Comparison of ENCODE assay signal across 8 cellular contexts in genomic region chr1:101221945-101222429, GRCh38. TPM values are rescaled to one million over a fixed set of nuclear protein-coding genes. Genes with fewer than 3 reads are reported as not detected.
DNase-seq lines count a peak whose midpoint lies in the region; ATAC-seq and FAIRE-seq lines count a peak whose summit lies in the region.

No MANE protein-coding gene starts in this region.

- H3K4me3 Mint-ChIP-seq in activated CD4-positive, alpha-beta memory T cell treated with anti-CD3 and anti-CD28 coated beads, Interleukin-2, amount 10 ng/mL, durations not matched to agents 7 days and 5 days = peak overlapping the region; percentile 70

- ATAC-seq in GM19455 (IDR thresholded peaks at IDR 0.05; ENCODE audit: unreplicated experiment) (peak; percentile 99), HG02981 (IDR thresholded peaks at IDR 0.05; ENCODE audit: unreplicated experiment) (peak; percentile 98)

- peak overlapping the region; percentile 78 for H3K27ac Mint-ChIP-seq in activated CD4-positive, alpha-beta memory T cell treated with anti-CD3 and anti-CD28 coated beads, Interleukin-2, amount 10 ng/mL, durations not matched to agents 7 days and 5 days

- POLR2A ChIA-PET in activated CD4-positive, alpha-beta memory T cell treated with anti-CD3 and anti-CD28 coated beads, Interleukin-2, amount 10 ng/mL, durations not matched to agents 7 days and 5 days (lab: Charles Lee) = interaction anchor here (1.4 to 5.6 kb wide), 2 partner anchors 14 to 23 kb away, joined by 5 to 38 read pairs; partner anchors contain the start of gene S1PR1

- H3K9me3 Mint-ChIP-seq in activated CD4-positive, alpha-beta memory T cell treated with anti-CD3 and anti-CD28 coated beads, Interleukin-2, amount 10 ng/mL, durations not matched to agents 7 days and 5 days = no peaks in the 10 kb centered on the region

- H3K36me3 Mint-ChIP-seq in activated CD4-positive, alpha-beta memory T cell treated with anti-CD3 and anti-CD28 coated beads, Interleukin-2, amount 10 ng/mL, durations not matched to agents 7 days and 5 days (ENCODE audit: low read depth) = peaks cover 13% of the 10 kb centered on the region

- peaks cover 27% of the 10 kb centered on the region for H3K4me1 Mint-ChIP-seq in activated CD4-positive, alpha-beta memory T cell treated with anti-CD3 and anti-CD28 coated beads, Interleukin-2, amount 10 ng/mL, durations not matched to agents 7 days and 5 days

- FAIRE-seq in GM18507 (lab: Jason Lieb, UNC) = peak; percentile 97

- no peaks in the 10 kb centered on the region for H3K27me3 Mint-ChIP-seq in activated CD4-positive, alpha-beta memory T cell treated with anti-CD3 and anti-CD28 coated beads, Interleukin-2, amount 10 ng/mL, durations not matched to agents 7 days and 5 days

- CTCF ChIA-PET in activated CD4-positive, alpha-beta memory T cell treated with anti-CD3 and anti-CD28 coated beads, Interleukin-2, amount 10 ng/mL, durations not matched to agents 7 days and 5 days (lab: Charles Lee) = interaction anchor here (1.2 kb wide), 1 partner anchor 12 kb away, joined by 4 read pairs; no protein-coding TSS in a partner anchor

- no peak for DNase-seq in GM18507 (ENCODE audit: extremely low spot score, insufficient read length, low read depth)
- DNase-seq in activated CD4-positive, alpha-beta memory T cell treated with anti-CD3 and anti-CD28 coated beads, Interleukin-2, amount 10 ng/mL, durations not matched to agents 7 days and 5 days = no peak
- no peak for DNase-seq in DMS 273 (lab: John Stamatoyannopoulos, UW; ENCODE audit: unreplicated experiment)
- no peak for DNase-seq in glomerular visceral epithelial cell (ENCODE audit: extremely low spot score)
- DNase-seq in COLO668 (lab: John Stamatoyannopoulos, UW; ENCODE audit: unreplicated experiment) = no peak
- no peak for DNase-seq in NK-92 (lab: John Stamatoyannopoulos, UW; ENCODE audit: unreplicated experiment)

RNA-seq across cellular contexts. Expression of gene S1PR1, which starts 14.8 kb away (rescaled TPM):
- 100 to 1,000 TPM; 219 to 220 TPM for total RNA-seq in activated CD4-positive, alpha-beta memory T cell treated with anti-CD3 and anti-CD28 coated beads, Interleukin-2, amount 10 ng/mL, durations not matched to agents 7 days and 5 days
